In the genomic region with DNA sequence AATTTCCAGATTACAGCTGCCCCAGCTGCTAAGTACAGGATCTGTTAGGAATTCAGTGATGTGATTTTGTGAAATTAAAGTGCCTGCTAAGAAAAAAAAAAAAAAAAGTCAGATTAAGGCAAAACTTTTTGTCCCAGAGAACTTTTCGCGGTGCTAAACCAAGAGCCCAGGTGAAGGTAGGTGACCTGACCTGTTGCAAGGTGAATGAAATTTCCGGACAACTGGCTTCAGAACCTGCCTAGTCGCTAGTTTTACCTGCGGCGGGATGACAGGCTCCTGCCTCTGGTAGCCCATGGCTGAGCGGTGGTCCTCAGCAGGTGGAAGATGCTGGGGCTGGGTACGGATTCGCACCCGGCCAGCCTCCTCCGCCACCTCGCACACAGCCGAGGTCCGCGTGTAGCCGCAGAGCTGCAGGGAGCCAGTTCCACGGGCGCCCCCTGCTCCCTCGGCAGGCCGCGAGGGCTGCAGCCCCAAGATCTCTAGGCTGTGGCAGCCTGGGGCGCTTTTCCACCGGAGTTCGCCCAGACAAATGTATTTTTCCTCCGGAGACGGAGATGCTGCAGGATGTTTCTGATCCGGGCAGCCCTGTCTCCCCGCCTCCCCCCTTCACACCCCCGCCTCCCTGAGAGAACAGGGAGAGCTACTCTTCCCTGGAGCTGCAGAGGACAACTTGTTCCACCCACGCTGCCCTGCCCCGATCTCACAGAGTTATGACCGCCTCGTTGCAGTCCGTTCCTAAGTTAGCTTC, we compare ENCODE assay signal across 10 cellular contexts. TPM values are rescaled to one million over a fixed set of nuclear protein-coding genes. Genes with fewer than 3 reads are reported as not detected.
A peak's percentile ranks its signal among the peaks of the same experiment; 100 is the strongest.
DNase-seq lines count a peak whose midpoint lies in the region; ATAC-seq and TF ChIP-seq lines count a peak whose summit lies in the region.
"Had no signal": no experiment of that assay in that cellular context is flagged by ENCODE, and none has a peak within 500 bp of the region (broad histone marks: within the 10 kb centered on the region; RNA-seq: fewer than 3 reads in every experiment).

A gene with protein sequence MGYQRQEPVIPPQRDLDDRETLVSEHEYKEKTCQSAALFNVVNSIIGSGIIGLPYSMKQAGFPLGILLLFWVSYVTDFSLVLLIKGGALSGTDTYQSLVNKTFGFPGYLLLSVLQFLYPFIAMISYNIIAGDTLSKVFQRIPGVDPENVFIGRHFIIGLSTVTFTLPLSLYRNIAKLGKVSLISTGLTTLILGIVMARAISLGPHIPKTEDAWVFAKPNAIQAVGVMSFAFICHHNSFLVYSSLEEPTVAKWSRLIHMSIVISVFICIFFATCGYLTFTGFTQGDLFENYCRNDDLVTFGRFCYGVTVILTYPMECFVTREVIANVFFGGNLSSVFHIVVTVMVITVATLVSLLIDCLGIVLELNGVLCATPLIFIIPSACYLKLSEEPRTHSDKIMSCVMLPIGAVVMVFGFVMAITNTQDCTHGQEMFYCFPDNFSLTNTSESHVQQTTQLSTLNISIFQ (minus strand): TSS at position 572 of the 748 bp plus-strand sequence. CDS start 278 bp downstream, at position 294.

- no peak within 1 kb of the TSS for H3K27ac ChIP-seq in SK-N-SH (ENCODE audit: low read depth in 2 of 2, low read length in 1 of 2)

- 0 out of 2 replicates have a peak within 1 kb of the TSS, but pooled peaks have one; percentile 41 for H2AFZ ChIP-seq in SK-N-SH (ENCODE audit: low read depth)

- no peaks in the 10 kb centered on the region for H3F3A ChIP-seq in SK-N-SH (replicated peaks; ENCODE audit: insufficient read depth)

- H3K36me3 ChIP-seq in SK-N-SH (replicated peaks in 1 of 2; ENCODE audit: control insufficient read depth in 1 of 2, insufficient read depth in 2 of 2, low read length in 1 of 2) = no peaks in the 10 kb centered on the region

- H3K36me3 Mint-ChIP-seq in natural killer cell (no peaks in the 10 kb centered on the region), chondrocyte (ENCODE audit: low read depth) (no peaks in the 10 kb centered on the region)
- no peaks in the 10 kb centered on the region for H3K36me3 Mint-ChIP-seq in activated CD4-positive, alpha-beta memory T cell treated with anti-CD3 and anti-CD28 coated beads for 36 hours
- no peaks in the 10 kb centered on the region for H3K36me3 Mint-ChIP-seq in activated T-helper 1 cell treated with anti-CD3 and anti-CD28 coated beads, Interleukin-12 subunit alpha, Interleukin-12 subunit beta, Interleukin-2, Interleukin-4 antibody, amounts not matched to agents 30 ng/mL and 10 ng/mL and 1 ng/mL, durations not matched to agents 14 hours and 24 hours and 36 hours (ENCODE audit: low read depth)

- POLR2A ChIA-PET in SK-N-SH (lab: Yijun Ruan, JAX) = no interaction called here
- POLR2A ChIA-PET in activated CD4-positive, alpha-beta memory T cell treated with anti-CD3 and anti-CD28 coated beads for 36 hours (lab: Charles Lee) = no interaction called here

- no peaks in the 10 kb centered on the region for H3K9me3 ChIP-seq in SK-N-SH

- CTCF ChIA-PET in SK-N-SH (lab: Yijun Ruan, JAX) = interaction anchor here (0.7 to 2.7 kb wide), 4 partner anchors 12 to 677 kb away, joined by 3 to 7 read pairs (median 4); no protein-coding TSS in a partner anchor
- CTCF ChIA-PET in activated CD4-positive, alpha-beta memory T cell treated with anti-CD3 and anti-CD28 coated beads for 36 hours (lab: Charles Lee) = interaction anchor here (0.6 kb wide), 1 partner anchor 161 kb away, joined by 3 read pairs; no protein-coding TSS in a partner anchor

- in situ Hi-C loops in ACHN (cut with HindIII; ENCODE audit: low pct_ligation_motif_present, low pct_unique_long_range_greater_than_20kb, low sequenced_read_pairs) = no loop called here

- TF ChIP-seq EP300 in SK-N-SH (IDR thresholded peaks at IDR 0.05; ENCODE audit: borderline replicate concordance in 1 of 2, low read depth in 1 of 2, low read length in 1 of 2) = no peak

- no peaks in the 10 kb centered on the region for H3K27me3 ChIP-seq in SK-N-SH (ENCODE audit: insufficient read depth)

- H3K4me1 Mint-ChIP-seq in natural killer cell (no peaks in the 10 kb centered on the region), chondrocyte (ENCODE audit: low read depth) (peaks cover under 1% of the 10 kb centered on the region)
- no peaks in the 10 kb centered on the region for H3K4me1 Mint-ChIP-seq in activated CD4-positive, alpha-beta memory T cell treated with anti-CD3 and anti-CD28 coated beads for 36 hours (ENCODE audit: low read depth)
- no peaks in the 10 kb centered on the region for H3K4me1 Mint-ChIP-seq in activated T-helper 1 cell treated with anti-CD3 and anti-CD28 coated beads, Interleukin-12 subunit alpha, Interleukin-12 subunit beta, Interleukin-2, Interleukin-4 antibody, amounts not matched to agents 30 ng/mL and 10 ng/mL and 1 ng/mL, durations not matched to agents 14 hours and 24 hours and 36 hours (ENCODE audit: low read depth)

- H3K9me2 ChIP-seq in SK-N-SH = peaks cover 4% of the 10 kb centered on the region; the same call in 1 of the 2 replicates

- peak in 2 of 3 donors; percentile 47 to 74 for ATAC-seq in natural killer cell

- DNase-seq in ACHN (peak; percentile 52), SK-N-SH (peak; percentile 65), fibroblast of pulmonary artery (ENCODE audit: low read depth) (peak; percentile 8), natural killer cell (no peak), chondrocyte (ENCODE audit: low spot score) (no peak), epidermal melanocyte (ENCODE audit: insufficient read length, low spot score) (no peak)
- no peak for DNase-seq in activated CD4-positive, alpha-beta memory T cell treated with anti-CD3 and anti-CD28 coated beads for 36 hours
- DNase-seq in activated T-helper 1 cell treated with anti-CD3 and anti-CD28 coated beads, Interleukin-12 subunit alpha, Interleukin-12 subunit beta, Interleukin-2, Interleukin-4 antibody, amounts not matched to agents 30 ng/mL and 10 ng/mL and 1 ng/mL, durations not matched to agents 14 hours and 24 hours and 36 hours (ENCODE audit: low spot score) = no peak
- DNase-seq: activated CD8-positive, alpha-beta T cell treated with anti-CD3 and anti-CD28 coated beads for 36 hours; CD4-positive, alpha-beta T cell had no signal

- H3K4me2 ChIP-seq in SK-N-SH = no peak within 1 kb of the TSS

- H3K4me1 ChIP-seq in SK-N-SH (ENCODE audit: control insufficient read depth in 1 of 2, insufficient read depth in 2 of 2, low read depth in 1 of 2, low read length in 1 of 2) = peaks cover 3% of the 10 kb centered on the region in 2 experiments; a peak in 3 of 4 replicates

- no peak within 1 kb of the TSS for H3K4me3 Mint-ChIP-seq in natural killer cell
- H3K4me3 Mint-ChIP-seq in activated CD4-positive, alpha-beta memory T cell treated with anti-CD3 and anti-CD28 coated beads for 36 hours = no peak within 1 kb of the TSS
- H3K4me3 Mint-ChIP-seq in chondrocyte (ENCODE audit: unreplicated experiment) = no peak within 1 kb of the TSS
- no peak within 1 kb of the TSS for H3K4me3 Mint-ChIP-seq in activated T-helper 1 cell treated with anti-CD3 and anti-CD28 coated beads, Interleukin-12 subunit alpha, Interleukin-12 subunit beta, Interleukin-2, Interleukin-4 antibody, amounts not matched to agents 30 ng/mL and 10 ng/mL and 1 ng/mL, durations not matched to agents 14 hours and 24 hours and 36 hours
- H3K4me3 Mint-ChIP-seq: activated CD8-positive, alpha-beta T cell treated with anti-CD3 and anti-CD28 coated beads for 36 hours; CD4-positive, alpha-beta T cell had no signal

- H3K27me3 Mint-ChIP-seq in natural killer cell (ENCODE audit: low read depth in 2 of 2) (peaks cover 23 to 24% of the 10 kb centered on the region in 2 donors), chondrocyte (ENCODE audit: low read depth) (peaks cover 3% of the 10 kb centered on the region)
- H3K27me3 Mint-ChIP-seq in activated CD4-positive, alpha-beta memory T cell treated with anti-CD3 and anti-CD28 coated beads for 36 hours = peaks cover 16% of the 10 kb centered on the region
- peaks cover 11% of the 10 kb centered on the region for H3K27me3 Mint-ChIP-seq in activated T-helper 1 cell treated with anti-CD3 and anti-CD28 coated beads, Interleukin-12 subunit alpha, Interleukin-12 subunit beta, Interleukin-2, Interleukin-4 antibody, amounts not matched to agents 30 ng/mL and 10 ng/mL and 1 ng/mL, durations not matched to agents 14 hours and 24 hours and 36 hours (ENCODE audit: insufficient read depth)

- TF ChIP-seq RAD21 in SK-N-SH (IDR thresholded peaks at IDR 0.05; ENCODE audit: low read length) = no peak

- intact Hi-C loops in natural killer cell (cut with micrococcal nuclease) = no loop called here
- intact Hi-C loops in activated CD4-positive, alpha-beta memory T cell treated with anti-CD3 and anti-CD28 coated beads for 36 hours (cut with micrococcal nuclease) = no loop called here
- intact Hi-C loops in activated T-helper 1 cell treated with anti-CD3 and anti-CD28 coated beads, Interleukin-12 subunit alpha, Interleukin-12 subunit beta, Interleukin-2, Interleukin-4 antibody, amounts not matched to agents 30 ng/mL and 10 ng/mL and 1 ng/mL, durations not matched to agents 14 hours and 24 hours and 36 hours (cut with micrococcal nuclease) = no loop called here

- H3K4me3 ChIP-seq in SK-N-SH (ENCODE audit: low read depth in 2 of 2, low read length in 1 of 2) (peak within 1 kb of the TSS in 1 of 2 experiments; percentile 39; a peak in 2 of 4 replicates), fibroblast of pulmonary artery (replicated peaks; ENCODE audit: low read depth, low read length) (peak within 1 kb of the TSS; percentile 36)

- WGBS in SK-N-SH (ENCODE audit: low lambda C conversion rate) = 74% methylated on average over 15 of the region's 34 CpGs

- no peak within 1 kb of the TSS for H3K27ac Mint-ChIP-seq in natural killer cell
- H3K27ac Mint-ChIP-seq in activated CD4-positive, alpha-beta memory T cell treated with anti-CD3 and anti-CD28 coated beads for 36 hours = no peak within 1 kb of the TSS
- no peak within 1 kb of the TSS for H3K27ac Mint-ChIP-seq in chondrocyte (ENCODE audit: unreplicated experiment)
- H3K27ac Mint-ChIP-seq in activated T-helper 1 cell treated with anti-CD3 and anti-CD28 coated beads, Interleukin-12 subunit alpha, Interleukin-12 subunit beta, Interleukin-2, Interleukin-4 antibody, amounts not matched to agents 30 ng/mL and 10 ng/mL and 1 ng/mL, durations not matched to agents 14 hours and 24 hours and 36 hours = no peak within 1 kb of the TSS
- H3K27ac Mint-ChIP-seq: activated CD8-positive, alpha-beta T cell treated with anti-CD3 and anti-CD28 coated beads for 36 hours; CD4-positive, alpha-beta T cell had no signal

- H3K9me3 Mint-ChIP-seq in natural killer cell (no peaks in the 10 kb centered on the region), chondrocyte (ENCODE audit: low read depth) (no peaks in the 10 kb centered on the region)
- H3K9me3 Mint-ChIP-seq in activated CD4-positive, alpha-beta memory T cell treated with anti-CD3 and anti-CD28 coated beads for 36 hours = no peaks in the 10 kb centered on the region
- no peaks in the 10 kb centered on the region for H3K9me3 Mint-ChIP-seq in activated T-helper 1 cell treated with anti-CD3 and anti-CD28 coated beads, Interleukin-12 subunit alpha, Interleukin-12 subunit beta, Interleukin-2, Interleukin-4 antibody, amounts not matched to agents 30 ng/mL and 10 ng/mL and 1 ng/mL, durations not matched to agents 14 hours and 24 hours and 36 hours
- H3K9me3 Mint-ChIP-seq: activated CD8-positive, alpha-beta T cell treated with anti-CD3 and anti-CD28 coated beads for 36 hours; CD4-positive, alpha-beta T cell had no signal

- no peaks in the 10 kb centered on the region for H4K20me1 ChIP-seq in SK-N-SH (ENCODE audit: insufficient read depth)

- H3K9ac ChIP-seq in SK-N-SH = no peak within 1 kb of the TSS

- TF ChIP-seq CTCF in SK-N-SH (IDR thresholded peaks at IDR 0.05) (no peak), fibroblast of pulmonary artery (IDR thresholded peaks at IDR 0.05; ENCODE audit: low read length, missing control alignments) (no peak), natural killer cell (IDR thresholded peaks at IDR 0.05) (no peak), chondrocyte (IDR thresholded peaks at IDR 0.05) (no peak)

- no peaks in the 10 kb centered on the region for H3K79me2 ChIP-seq in SK-N-SH (ENCODE audit: insufficient read depth)

RNA-seq across cellular contexts. Expression of the gene that starts here (rescaled TPM):
- not detected in 2 replicates for polyA plus RNA-seq in SK-N-SH (2012; rRNA removed)
- polyA plus RNA-seq in SK-N-SH (2012; cell fraction: cytosol; rRNA removed) = 0.01 and 0.05 TPM in 2 replicates
- 0.05 TPM in 1 of 2 replicates, not detected in the other for polyA plus RNA-seq in SK-N-SH (2012; cell fraction: nucleus; rRNA removed)
- total RNA-seq in natural killer cell (under 1 TPM in 1 of 3 donors, not detected in 2; 0.66 TPM), chondrocyte (0.12 to 0.36 TPM (median 0.18 TPM) in 3 replicates)
- total RNA-seq in activated CD4-positive, alpha-beta memory T cell treated with anti-CD3 and anti-CD28 coated beads for 36 hours = not detected
- total RNA-seq in activated T-helper 1 cell treated with anti-CD3 and anti-CD28 coated beads, Interleukin-12 subunit alpha, Interleukin-12 subunit beta, Interleukin-2, Interleukin-4 antibody, amounts not matched to agents 30 ng/mL and 10 ng/mL and 1 ng/mL, durations not matched to agents 14 hours and 24 hours and 36 hours = not detected in 2 replicates
- total RNA-seq: activated CD8-positive, alpha-beta T cell treated with anti-CD3 and anti-CD28 coated beads for 36 hours; CD4-positive, alpha-beta T cell had no signal

Comparison
In these comparisons a context has a peak if more than half of its experiments do, and no peak if none do; other contexts are left out.
1. Peak in DNase-seq in SK-N-SH; RNA of the gene not detected or under 1 TPM.
2. Peak in ATAC-seq in natural killer cell; RNA of the gene not detected or under 1 TPM.
3. DNase-seq: peak in ACHN (single experiment) and fibroblast of pulmonary artery (single experiment); none in natural killer cell (single experiment), activated CD4-positive, alpha-beta memory T cell treated with anti-CD3 and anti-CD28 coated beads for 36 hours (single experiment), chondrocyte (single experiment), activated T-helper 1 cell treated with anti-CD3 and anti-CD28 coated beads, Interleukin-12 subunit alpha, Interleukin-12 subunit beta, Interleukin-2, Interleukin-4 antibody, amounts not matched to agents 30 ng/mL and 10 ng/mL and 1 ng/mL, durations not matched to agents 14 hours and 24 hours and 36 hours (single experiment) and epidermal melanocyte (single experiment).